ENCODE assay signal across 12 cellular contexts in the genomic region with DNA sequence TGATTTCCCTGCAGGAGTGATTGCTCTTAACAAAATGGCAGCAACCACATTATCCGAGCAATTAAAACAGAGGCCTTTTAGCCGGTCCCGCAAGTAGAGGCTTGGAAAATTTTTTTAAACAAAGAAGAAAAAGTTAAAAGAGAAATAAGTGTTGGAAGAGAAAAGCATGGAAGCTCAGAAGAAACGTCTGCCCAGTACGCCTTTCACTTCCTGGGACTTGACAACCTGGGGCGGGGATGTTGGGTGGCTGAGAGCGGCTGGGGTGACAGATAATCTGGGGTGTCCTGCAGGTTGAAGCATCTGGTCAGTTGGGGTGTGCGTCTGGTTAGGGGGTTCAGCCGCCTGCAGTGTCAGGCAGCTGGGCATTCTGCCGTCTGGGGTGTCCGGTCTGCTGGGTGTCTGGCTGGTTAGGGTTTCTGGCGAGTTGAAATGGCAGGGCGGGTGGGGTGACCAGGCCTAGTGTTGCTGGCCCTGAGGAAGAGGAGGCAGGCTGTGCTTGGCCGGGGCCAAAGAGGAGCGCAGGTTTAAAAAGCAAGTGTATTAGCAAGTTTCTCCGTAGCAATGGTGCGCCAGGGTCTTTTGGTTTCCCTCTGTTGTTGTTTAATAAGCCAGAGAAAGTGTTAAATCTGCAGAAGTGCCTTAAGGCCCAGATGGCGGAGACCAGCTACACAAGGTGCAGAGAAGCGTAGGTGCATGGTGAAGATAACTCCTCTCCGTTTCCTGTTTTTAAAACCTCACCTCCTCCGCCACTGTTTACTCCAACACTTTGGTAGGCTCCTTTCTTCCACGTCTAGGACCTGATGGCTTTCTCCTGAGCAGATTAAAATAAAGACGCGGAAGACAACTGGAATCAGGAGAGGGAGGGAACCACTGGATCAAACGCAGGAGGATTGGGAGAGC. TPM values are rescaled to one million over a fixed set of nuclear protein-coding genes. Genes with fewer than 3 reads are reported as not detected.
DNase-seq lines count a peak whose midpoint lies in the region; ATAC-seq and TF ChIP-seq lines count a peak whose summit lies in the region.
"Had no signal": no experiment of that assay in that cellular context is flagged by ENCODE, and none has a peak within 500 bp of the region (broad histone marks: within the 10 kb centered on the region; RNA-seq: fewer than 3 reads in every experiment).

No MANE protein-coding gene starts in this region.

- H3K27me3 Mint-ChIP-seq in naive thymus-derived CD4-positive, alpha-beta T cell = peaks cover 79 to 91% (median 89%) of the 10 kb centered on the region in 5 donors

- no peaks in the 10 kb centered on the region for H3K36me3 ChIP-seq in body of pancreas (replicated peaks in 1 of 2; ENCODE audit: insufficient read depth in 1 of 2, low read depth in 2 of 2)
- H3K36me3 ChIP-seq in naive thymus-derived CD4-positive, alpha-beta T cell (ENCODE audit: control insufficient read depth in 2 of 3, insufficient read depth in 3 of 3, low read length in 3 of 3) = no peaks in the 10 kb centered on the region
- no peaks in the 10 kb centered on the region for H3K36me3 ChIP-seq in HAP-1 (replicated peaks)

- peak overlapping the region in 8 of 9 donors; percentile 14 to 87 (median 60) for H3K27ac Mint-ChIP-seq in naive thymus-derived CD4-positive, alpha-beta T cell

- intact Hi-C loops in body of pancreas (cut with DNase I) = no loop called here
- intact Hi-C loops in naive thymus-derived CD4-positive, alpha-beta T cell (cut with micrococcal nuclease) = loop anchor here in 1 of 2 donors (2.0 kb wide), 1 partner anchor 18 kb away; no protein-coding TSS in a partner anchor

- peaks cover 0 to 68% (median 31%) of the 10 kb centered on the region in 11 donors for H3K9me3 Mint-ChIP-seq in naive thymus-derived CD4-positive, alpha-beta T cell

- H3K27me3 ChIP-seq in body of pancreas (peaks cover 0 to 5% of the 10 kb centered on the region in 2 donors), HAP-1 (ENCODE audit: low read depth) (peaks cover 3% of the 10 kb centered on the region; the same call in 1 of the 2 replicates)
- H3K27me3 ChIP-seq in naive thymus-derived CD4-positive, alpha-beta T cell (ENCODE audit: control insufficient read depth in 2 of 2, insufficient read depth in 2 of 2, low read length in 2 of 2) = peaks cover 20 to 60% of the 10 kb centered on the region in 2 donors

- in situ Hi-C loops in HAP-1 (cut with MboI; ENCODE audit: low sequenced_read_pairs) = no loop called here

- no peak for TF ChIP-seq POLR2A in body of pancreas (IDR thresholded peaks at IDR 0.05)

- peak; percentile 1 for DNase-seq in stimulated activated CD4-positive, alpha-beta T cell treated with anti-CD3 and anti-CD28 coated beads, Interleukin-15, amount 100 ng/mL, for 24 hours
- no peak for DNase-seq in stimulated activated CD4-positive, alpha-beta T cell treated with anti-CD3 and anti-CD28 coated beads, Interleukin-4, amount 100 ng/mL, for 4 hours
- DNase-seq in body of pancreas (no peak), cerebellar cortex (ENCODE audit: low spot score) (no peak), HAP-1 (ENCODE audit: low spot score in 2 of 2) (no peak), NCI-H1436 treated with DMSO at 0.1 percent for 48 hours (lab: John Stamatoyannopoulos, UW) (no peak), iPS-NIHi11 (ENCODE audit: low spot score) (no peak)
- DNase-seq in naive thymus-derived CD4-positive, alpha-beta T cell = no peak
- DNase-seq: activated CD8-positive, alpha-beta memory T cell treated with anti-CD3 and anti-CD28 coated beads, Interleukin-2, amount 50 U/mL, for 4 hours; C1 segment of cervical spinal cord; NCI-H2227 treated with DMSO at 0.1 percent for 48 hours had no signal

- H3K27ac ChIP-seq in body of pancreas = peak overlapping the region in 3 of 4 donors; percentile 7 to 25 (median 25)
- no peak overlapping the region for H3K27ac ChIP-seq in naive thymus-derived CD4-positive, alpha-beta T cell (ENCODE audit: low read depth, low read length)

- H3K4me1 Mint-ChIP-seq in naive thymus-derived CD4-positive, alpha-beta T cell = peaks cover 0 to 46% (median 25%) of the 10 kb centered on the region in 7 donors

- no peak for ATAC-seq in body of pancreas
- no peak for ATAC-seq in naive thymus-derived CD4-positive, alpha-beta T cell

- CTCF ChIA-PET in naive thymus-derived CD4-positive, alpha-beta T cell (lab: Charles Lee) = no interaction called here

- H3K4me3 ChIP-seq in body of pancreas (no peak overlapping the region), HAP-1 (no peak overlapping the region)
- no peak overlapping the region for H3K4me3 ChIP-seq in naive thymus-derived CD4-positive, alpha-beta T cell (ENCODE audit: low read length)

- no peak for TF ChIP-seq CTCF in body of pancreas (IDR thresholded peaks at IDR 0.05)

- peak overlapping the region in 6 of 10 donors; percentile 0 to 56 (median 31) for H3K4me3 Mint-ChIP-seq in naive thymus-derived CD4-positive, alpha-beta T cell

- H3K4me1 ChIP-seq in body of pancreas (peaks cover 20% of the 10 kb centered on the region), HAP-1 (no peaks in the 10 kb centered on the region)
- H3K4me1 ChIP-seq in naive thymus-derived CD4-positive, alpha-beta T cell (ENCODE audit: control insufficient read depth in 2 of 2, insufficient read depth in 2 of 2, low read length in 2 of 2) = peaks cover 0 to 8% of the 10 kb centered on the region in 2 donors

- peaks cover 3 to 39% (median 10%) of the 10 kb centered on the region in 5 donors for H3K36me3 Mint-ChIP-seq in naive thymus-derived CD4-positive, alpha-beta T cell

- H3K9me3 ChIP-seq in body of pancreas = no peaks in the 10 kb centered on the region
- peaks cover 0 to 34% (median 0%) of the 10 kb centered on the region in 3 experiments for H3K9me3 ChIP-seq in naive thymus-derived CD4-positive, alpha-beta T cell (ENCODE audit: control insufficient read depth in 2 of 3, low read length in 3 of 3)
- H3K9me3 ChIP-seq in HAP-1 = peaks cover 4% of the 10 kb centered on the region

- POLR2A ChIA-PET in naive thymus-derived CD4-positive, alpha-beta T cell (lab: Charles Lee) = interaction anchor here (0.6 kb wide), 1 partner anchor 118 kb away, joined by 3 read pairs; no protein-coding TSS in a partner anchor

- 48 to 58% methylated on average over 25 of the region's 25 CpGs for WGBS in body of pancreas, 2 donors

RNA-seq across cellular contexts. Expression of a gene that starts 5.6 kb away (rescaled TPM):
- 10 to 100 TPM in 1 of 2 donors, 1 to 10 TPM in 1; 7.3 to 11.4 TPM for total RNA-seq in body of pancreas
- not detected for total RNA-seq in naive thymus-derived CD4-positive, alpha-beta T cell
- polyA plus RNA-seq in naive thymus-derived CD4-positive, alpha-beta T cell = not detected
- total RNA-seq: epithelial cell of proximal tubule had no signal

Comparison
In these comparisons a context has a peak if more than half of its experiments do, and no peak if none do; other contexts are left out.
1. RNA of a gene that starts 5.6 kb away (total RNA-seq): 7.3 to 11.4 TPM in body of pancreas; not detected in naive thymus-derived CD4-positive, alpha-beta T cell; every median in the first group is over 4 times any median in the second.